10 cellular contexts compared by ENCODE assay signal in the genomic region with DNA sequence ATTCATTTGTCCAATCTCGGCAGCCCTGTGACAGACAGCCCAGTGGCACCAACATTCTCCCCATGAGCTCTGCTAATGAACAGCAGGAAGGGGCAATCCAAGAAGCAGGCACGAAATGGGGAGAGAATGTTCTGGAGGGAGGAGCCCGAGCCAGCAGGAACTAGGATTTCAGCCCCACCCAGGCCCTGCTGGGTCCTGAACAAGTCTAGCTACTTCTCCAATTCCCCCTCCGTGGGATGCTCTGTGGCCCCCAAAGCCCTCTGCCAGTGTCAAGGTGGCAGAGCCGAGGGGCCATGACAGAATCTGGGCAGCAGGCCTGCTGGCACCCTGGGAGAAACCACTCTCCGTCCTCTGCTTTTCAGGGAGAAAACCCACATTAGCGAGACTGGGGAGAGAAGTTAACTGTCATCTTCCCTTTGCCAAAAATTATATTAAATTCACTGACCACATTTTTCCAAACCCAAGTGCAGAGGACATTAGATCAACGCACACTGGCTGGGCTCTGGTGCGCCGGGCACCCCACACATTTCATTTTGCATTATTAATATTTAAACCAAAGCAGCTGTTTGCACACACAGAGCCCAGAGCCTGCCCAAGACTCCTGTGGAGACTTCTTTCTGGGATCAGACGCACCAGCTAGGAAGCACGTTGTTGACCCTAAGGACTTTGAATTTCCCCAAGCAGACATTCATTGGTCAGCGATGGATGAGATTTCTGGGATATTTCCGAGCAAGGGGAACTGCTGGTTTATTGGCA.
DNase-seq lines count a peak whose midpoint lies in the region; ATAC-seq and TF ChIP-seq lines count a peak whose summit lies in the region.
"Had no signal": no experiment of that assay in that cellular context is flagged by ENCODE, and none has a peak within 500 bp of the region (broad histone marks: within the 10 kb centered on the region; RNA-seq: fewer than 3 reads in every experiment).

No MANE protein-coding gene starts in this region.

- no peak for TF ChIP-seq CTCF in left lung (IDR thresholded peaks at IDR 0.05)

- H3K27me3 ChIP-seq in left lung (no peaks in the 10 kb centered on the region), skeletal muscle satellite cell (ENCODE audit: control insufficient read depth, insufficient read depth, low read length) (peaks cover 23% of the 10 kb centered on the region)

- peak overlapping the region; percentile 15 for H3K9ac ChIP-seq in skeletal muscle satellite cell (ENCODE audit: low read depth, low read length)

- peak overlapping the region; percentile 87 for H3K27ac ChIP-seq in cingulate gyrus (ENCODE audit: low read depth, low read length)
- H3K27ac ChIP-seq in left lung = peak overlapping the region in 1 of 2 donors; percentile 82

- H3K4me3 ChIP-seq in left lung = no peak overlapping the region
- H3K4me3 ChIP-seq in skeletal muscle satellite cell (ENCODE audit: low read length) = no peak overlapping the region

- DNase-seq in CD1c-positive myeloid dendritic cell (ENCODE audit: extremely low spot score) (peak; percentile 40), left lung (peak in 1 of 2 donors; percentile 43), NCI-H1417 (lab: John Stamatoyannopoulos, UW) (no peak), GOT3 (lab: John Stamatoyannopoulos, UW) (no peak)
- no peak for DNase-seq in stimulated activated naive CD4-positive, alpha-beta T cell treated with Interleukin-2 at 50 U/mL for 16 hours (lab: John Stamatoyannopoulos, UW)
- DNase-seq: GF-D8, NCI-H187 had no signal

- peak overlapping the region; percentile 2 for H3K4me2 ChIP-seq in skeletal muscle satellite cell (ENCODE audit: low read length)

- H3K4me1 ChIP-seq in left lung (peaks cover 12 to 23% of the 10 kb centered on the region in 2 donors), skeletal muscle satellite cell (ENCODE audit: control insufficient read depth, insufficient read depth, low read length) (peaks cover 23% of the 10 kb centered on the region)

- intact Hi-C loops in left lung (cut with DNase I) = no loop called here

- no peaks in the 10 kb centered on the region for H3K9me3 ChIP-seq in left lung
- H3K9me3 ChIP-seq in skeletal muscle satellite cell (replicated peaks; ENCODE audit: low read length) = no peaks in the 10 kb centered on the region

- no peaks in the 10 kb centered on the region for H3K36me3 ChIP-seq in left lung
- no peaks in the 10 kb centered on the region for H3K36me3 ChIP-seq in skeletal muscle satellite cell (ENCODE audit: insufficient read depth, low read length)

- ATAC-seq in left lung (peak; percentile 41), GM19023 (IDR thresholded peaks at IDR 0.05; ENCODE audit: unreplicated experiment) (no peak)
